ENCODE assay signal across 8 cellular contexts in the genomic region with DNA sequence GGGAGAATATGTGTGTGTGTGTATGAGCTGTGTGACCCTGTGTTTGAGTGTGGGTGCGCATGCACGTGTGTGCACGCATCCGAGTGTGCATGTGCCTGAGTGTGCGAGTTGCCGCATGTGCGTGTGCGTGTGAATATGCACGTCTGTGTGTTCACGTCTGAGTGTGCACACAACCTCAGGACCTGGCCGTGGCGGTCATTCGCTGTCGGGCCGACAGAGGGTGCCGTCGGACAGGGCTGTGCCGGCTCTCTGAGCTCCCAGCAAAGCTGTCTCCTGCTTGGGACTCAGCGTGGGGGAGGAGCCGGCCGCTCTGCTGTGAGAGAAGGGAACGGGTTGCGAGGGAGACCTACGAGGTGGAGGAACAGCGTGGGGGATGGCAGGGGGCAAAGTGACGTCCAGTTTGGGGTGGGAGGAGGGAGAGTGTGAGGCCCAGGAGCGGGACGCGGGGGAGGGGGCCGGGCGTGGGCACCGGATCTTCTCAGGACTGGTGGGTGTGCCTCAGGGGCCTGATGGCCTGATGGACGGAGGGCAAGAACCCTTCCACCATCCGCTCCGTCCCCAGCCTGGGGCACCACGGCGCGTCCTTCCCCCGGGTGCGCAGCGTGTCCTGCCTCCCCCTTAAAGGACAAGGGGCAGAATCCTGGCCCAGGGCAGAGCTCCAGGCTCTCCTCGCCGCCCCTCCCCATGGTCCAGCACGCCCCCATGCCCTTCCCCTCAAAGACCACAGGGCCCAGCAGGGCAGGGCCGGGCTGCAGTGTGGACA. TPM values are rescaled to one million over a fixed set of nuclear protein-coding genes. Genes with fewer than 3 reads are reported as not detected.
DNase-seq lines count a peak whose midpoint lies in the region; ATAC-seq and TF ChIP-seq lines count a peak whose summit lies in the region.

No MANE protein-coding gene starts in this region.

- peak; percentile 95 for TF ChIP-seq CTCF in GM12872 (IDR thresholded peaks at IDR 0.05; ENCODE audit: insufficient read depth, low read depth, low read length)

- DNase-seq in NCI-H460 (ENCODE audit: extremely low read depth, low read depth) (peak; percentile 79), cerebellar nuclear complex (lab: John Stamatoyannopoulos, UW) (peak; percentile 7 to 55), kidney glomerular epithelial cell (lab: John Stamatoyannopoulos, UW) (peak; percentile 22)
- peak; percentile 72 to 89 for DNase-seq in activated CD4-positive, alpha-beta T cell treated with anti-CD3 and anti-CD28 coated beads for 24 hours (ENCODE audit: low read depth in 2 of 2)
- peak; percentile 78 to 80 for DNase-seq in stimulated activated CD4-positive, alpha-beta T cell treated with anti-CD3 and anti-CD28 coated beads, Interleukin-1b, Interleukin-23, amount 100 ng/mL, for 4 hours (ENCODE audit: low read depth in 2 of 2)

- ATAC-seq in HG03045 (IDR thresholded peaks at IDR 0.05; ENCODE audit: unreplicated experiment) (peak; percentile 46), HG03439 (IDR thresholded peaks at IDR 0.05; ENCODE audit: unreplicated experiment) (no peak)

RNA-seq across cellular contexts. Expression of gene SLC17A9, which starts 19.9 kb away (rescaled TPM):
- 16.6 and 20.1 TPM in 2 replicates for total RNA-seq in NCI-H460 (2014; rRNA removed; shearing (Covaris generic))
- 164 and 186 TPM in 2 replicates for polyA plus RNA-seq in NCI-H460 (2014; cell fraction: nucleus; rRNA removed)

RNA-seq across cellular contexts. Expression of gene BHLHE23, which starts 34.3 kb away (rescaled TPM):
- not detected in 2 replicates for total RNA-seq in NCI-H460 (2014; rRNA removed; shearing (Covaris generic))
- not detected in 2 replicates for polyA plus RNA-seq in NCI-H460 (2014; cell fraction: nucleus; rRNA removed)

RNA-seq across cellular contexts. Expression of gene GID8, which starts 34.5 kb away (rescaled TPM):
- 20.6 and 22.6 TPM in 2 replicates for total RNA-seq in NCI-H460 (2014; rRNA removed; shearing (Covaris generic))
- polyA plus RNA-seq in NCI-H460 (2014; cell fraction: nucleus; rRNA removed), result 18.3 and 119 TPM in 2 replicates

RNA-seq across cellular contexts. Expression of gene DIDO1, which starts 46.1 kb away (rescaled TPM):
- total RNA-seq in NCI-H460 (2014; rRNA removed; shearing (Covaris generic)), result 25.4 and 27.8 TPM in 2 replicates
- polyA plus RNA-seq in NCI-H460 (2014; cell fraction: nucleus; rRNA removed), result 44.5 and 60.4 TPM in 2 replicates

Comparison
In these comparisons a context has a peak if more than half of its experiments do, and no peak if none do; other contexts are left out.
1. DNase-seq: peak in every context shown above with its lines; median percentile 80 in activated CD4-positive, alpha-beta T cell treated with anti-CD3 and anti-CD28 coated beads for 24 hours; 79 in NCI-H460; 79 in stimulated activated CD4-positive, alpha-beta T cell treated with anti-CD3 and anti-CD28 coated beads, Interleukin-1b, Interleukin-23, amount 100 ng/mL, for 4 hours; 31 in cerebellar nuclear complex; 22 in kidney glomerular epithelial cell.